ENCODE assay signal across 1 cellular context in genomic region chr13:28658796-28659610, GRCh38.
TF ChIP-seq lines count a peak whose summit lies in the region.

TSS of gene POMP (plus strand) at chr13:28659130. CDS start at chr13:28659185, 55 bp downstream.

TF ChIP-seq in WTC11, 78 proteins besides CTCF, POLR2A, EP300 and RAD21 (continued from another document):
- TF ChIP-seq FOXP4 (CRISPR knock-in tag; IDR thresholded peaks at IDR 0.05), result peak; percentile 83
- TF ChIP-seq, protein P1, sequence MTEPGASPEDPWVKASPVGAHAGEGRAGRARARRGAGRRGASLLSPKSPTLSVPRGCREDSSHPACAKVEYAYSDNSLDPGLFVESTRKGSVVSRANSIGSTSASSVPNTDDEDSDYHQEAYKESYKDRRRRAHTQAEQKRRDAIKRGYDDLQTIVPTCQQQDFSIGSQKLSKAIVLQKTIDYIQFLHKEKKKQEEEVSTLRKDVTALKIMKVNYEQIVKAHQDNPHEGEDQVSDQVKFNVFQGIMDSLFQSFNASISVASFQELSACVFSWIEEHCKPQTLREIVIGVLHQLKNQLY (CRISPR knock-in tag; IDR thresholded peaks at IDR 0.05), result 0 out of 2 replicates have a peak, but pooled peaks have one; percentile 13
- TF ChIP-seq NR2C2 (CRISPR knock-in tag; IDR thresholded peaks at IDR 0.05), result no peak
- no peak for TF ChIP-seq OVOL2 (CRISPR knock-in tag; IDR thresholded peaks at IDR 0.05; ENCODE audit: borderline replicate concordance)
- peak; percentile 90 for TF ChIP-seq CREM (CRISPR knock-in tag; IDR thresholded peaks at IDR 0.05)
- peak; percentile 43; the same call in 1 of the 2 replicates for TF ChIP-seq USF1 (CRISPR knock-in tag; IDR thresholded peaks at IDR 0.05)
- no peak for TF ChIP-seq PRRX2 (CRISPR knock-in tag; IDR thresholded peaks at IDR 0.05)
- TF ChIP-seq FOXP1 (CRISPR knock-in tag; IDR thresholded peaks at IDR 0.05; ENCODE audit: borderline replicate concordance), result peak; percentile 67; the same call in 1 of the 2 replicates
- peak; percentile 23; the same call in 1 of the 2 replicates for TF ChIP-seq SMAD3 (CRISPR knock-in tag; IDR thresholded peaks at IDR 0.05; ENCODE audit: borderline replicate concordance)
- TF ChIP-seq, protein P2, sequence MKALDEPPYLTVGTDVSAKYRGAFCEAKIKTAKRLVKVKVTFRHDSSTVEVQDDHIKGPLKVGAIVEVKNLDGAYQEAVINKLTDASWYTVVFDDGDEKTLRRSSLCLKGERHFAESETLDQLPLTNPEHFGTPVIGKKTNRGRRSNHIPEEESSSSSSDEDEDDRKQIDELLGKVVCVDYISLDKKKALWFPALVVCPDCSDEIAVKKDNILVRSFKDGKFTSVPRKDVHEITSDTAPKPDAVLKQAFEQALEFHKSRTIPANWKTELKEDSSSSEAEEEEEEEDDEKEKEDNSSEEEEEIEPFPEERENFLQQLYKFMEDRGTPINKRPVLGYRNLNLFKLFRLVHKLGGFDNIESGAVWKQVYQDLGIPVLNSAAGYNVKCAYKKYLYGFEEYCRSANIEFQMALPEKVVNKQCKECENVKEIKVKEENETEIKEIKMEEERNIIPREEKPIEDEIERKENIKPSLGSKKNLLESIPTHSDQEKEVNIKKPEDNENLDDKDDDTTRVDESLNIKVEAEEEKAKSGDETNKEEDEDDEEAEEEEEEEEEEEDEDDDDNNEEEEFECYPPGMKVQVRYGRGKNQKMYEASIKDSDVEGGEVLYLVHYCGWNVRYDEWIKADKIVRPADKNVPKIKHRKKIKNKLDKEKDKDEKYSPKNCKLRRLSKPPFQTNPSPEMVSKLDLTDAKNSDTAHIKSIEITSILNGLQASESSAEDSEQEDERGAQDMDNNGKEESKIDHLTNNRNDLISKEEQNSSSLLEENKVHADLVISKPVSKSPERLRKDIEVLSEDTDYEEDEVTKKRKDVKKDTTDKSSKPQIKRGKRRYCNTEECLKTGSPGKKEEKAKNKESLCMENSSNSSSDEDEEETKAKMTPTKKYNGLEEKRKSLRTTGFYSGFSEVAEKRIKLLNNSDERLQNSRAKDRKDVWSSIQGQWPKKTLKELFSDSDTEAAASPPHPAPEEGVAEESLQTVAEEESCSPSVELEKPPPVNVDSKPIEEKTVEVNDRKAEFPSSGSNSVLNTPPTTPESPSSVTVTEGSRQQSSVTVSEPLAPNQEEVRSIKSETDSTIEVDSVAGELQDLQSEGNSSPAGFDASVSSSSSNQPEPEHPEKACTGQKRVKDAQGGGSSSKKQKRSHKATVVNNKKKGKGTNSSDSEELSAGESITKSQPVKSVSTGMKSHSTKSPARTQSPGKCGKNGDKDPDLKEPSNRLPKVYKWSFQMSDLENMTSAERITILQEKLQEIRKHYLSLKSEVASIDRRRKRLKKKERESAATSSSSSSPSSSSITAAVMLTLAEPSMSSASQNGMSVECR (CRISPR knock-in tag; IDR thresholded peaks at IDR 0.05; ENCODE audit: borderline replicate concordance), result peak; percentile 76; the same call in 1 of the 2 replicates
- peak; percentile 81 for TF ChIP-seq GABPB1 (CRISPR knock-in tag; IDR thresholded peaks at IDR 0.05)
- peak; percentile 74; the same call in 1 of the 2 replicates for TF ChIP-seq KAT7 (CRISPR knock-in tag; IDR thresholded peaks at IDR 0.05; ENCODE audit: borderline replicate concordance)
- peak; percentile 54; the same call in 1 of the 2 replicates for TF ChIP-seq ZBTB21 (CRISPR knock-in tag; IDR thresholded peaks at IDR 0.05; ENCODE audit: borderline replicate concordance)
